7 cellular contexts compared by ENCODE assay signal in the genomic region with DNA sequence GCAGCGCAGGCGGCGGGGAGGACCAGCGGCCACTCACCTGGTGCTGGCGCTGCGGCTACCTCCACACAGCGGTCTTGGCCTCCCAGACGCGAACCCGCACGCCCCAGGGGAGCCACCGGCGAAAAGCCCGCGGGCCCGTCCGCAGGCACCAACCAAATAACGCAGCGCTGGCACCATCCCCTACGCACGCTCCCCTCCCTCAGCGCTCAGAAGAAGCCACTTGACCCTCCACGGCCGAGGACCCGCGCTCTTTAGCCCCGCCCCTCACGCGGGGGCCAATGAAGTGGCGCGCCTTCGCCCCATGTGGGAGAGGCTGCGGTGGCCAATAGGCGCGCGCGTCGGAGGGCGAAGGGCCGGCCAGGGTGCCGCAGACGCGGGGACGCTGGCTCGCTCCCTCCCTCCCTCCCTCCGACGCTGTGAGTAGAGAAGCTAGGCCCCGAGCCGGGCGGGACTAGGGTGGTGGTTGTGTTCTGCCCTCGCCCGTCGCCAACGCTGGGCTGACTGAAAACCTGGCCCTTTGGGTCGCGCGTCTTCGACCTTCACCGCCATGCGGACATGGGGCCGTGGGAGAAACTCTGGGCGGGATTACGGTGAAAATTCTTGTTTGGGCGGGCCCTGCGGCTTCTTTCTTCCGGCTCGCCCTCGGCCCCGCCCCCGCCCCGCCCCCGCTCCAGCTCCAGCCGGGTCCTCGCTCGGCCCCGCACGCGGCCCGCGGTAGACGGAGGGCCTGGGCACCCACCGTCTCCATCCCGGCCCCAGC. TPM values are rescaled to one million over a fixed set of nuclear protein-coding genes. Genes with fewer than 3 reads are reported as not detected.
DNase-seq lines count a peak whose midpoint lies in the region; ATAC-seq and TF ChIP-seq lines count a peak whose summit lies in the region.

A gene with protein sequence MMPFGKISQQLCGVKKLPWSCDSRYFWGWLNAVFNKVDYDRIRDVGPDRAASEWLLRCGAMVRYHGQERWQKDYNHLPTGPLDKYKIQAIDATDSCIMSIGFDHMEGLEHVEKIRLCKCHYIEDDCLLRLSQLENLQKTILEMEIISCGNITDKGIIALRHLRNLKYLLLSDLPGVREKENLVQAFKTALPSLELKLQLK (plus strand): TSS at position 351 of the 760 bp plus-strand sequence. CDS start 9,164 bp downstream, outside the sequence.
A gene (minus strand): TSS at position 256 of the 760 bp plus-strand sequence. CDS start 79 bp downstream, at position 177.

- in situ Hi-C loops in astrocyte of the cerebellum (cut with HindIII; ENCODE audit: low sequenced_read_pairs) = no loop called here

- no peak for TF ChIP-seq CTCF in astrocyte of the cerebellum (IDR thresholded peaks at IDR 0.05; ENCODE audit: low read depth, low read length, missing control alignments)

- ATAC-seq in GM18511 (IDR thresholded peaks at IDR 0.05; ENCODE audit: unreplicated experiment) = peak; percentile 94
- ATAC-seq in HG02981 (IDR thresholded peaks at IDR 0.05; ENCODE audit: unreplicated experiment) = peak; percentile 94
- peak; percentile 100 for ATAC-seq in sciatic nerve

- intact Hi-C loops in sciatic nerve (cut with DNase I) = no loop called here

- DNase-seq in NCI-H2029 (lab: John Stamatoyannopoulos, UW) (peak; percentile 98), T-helper 9 cell (peak; percentile 80), astrocyte of the cerebellum (ENCODE audit: low read depth) (peak; percentile 65), hypothalamus (lab: John Stamatoyannopoulos, UW) (peak; percentile 64 to 98 (median 91)), sciatic nerve (ENCODE audit: low spot score) (peak; percentile 95)

- peak within 1 kb of the TSS; percentile 71 for H3K4me3 ChIP-seq in astrocyte of the cerebellum (ENCODE audit: low read depth, low read length)

RNA-seq across cellular contexts. Expression of the first gene that starts in this region (rescaled TPM):
- 22.2 TPM for total RNA-seq in sciatic nerve

RNA-seq across cellular contexts. Expression of the second gene that starts in this region (rescaled TPM):
- total RNA-seq in sciatic nerve = 4.6 TPM

Comparison
In these comparisons a context has a peak if more than half of its experiments do, and no peak if none do; other contexts are left out.
1. Peak in every context shown above with its lines: DNase-seq, ATAC-seq and H3K4me3 ChIP-seq.